In genomic region chr4:86661006-86661405, GRCh38 we compare ENCODE assay signal across 25 cellular contexts.
"Had no signal": no experiment of that assay in that cellular context is flagged by ENCODE, and none has a peak within 500 bp of the region (broad histone marks: within the 10 kb centered on the region; RNA-seq: fewer than 3 reads in every experiment).

No MANE protein-coding gene starts in this region.

- H3K27ac Mint-ChIP-seq: activated B cell treated with CpG ODN at 0.5 μM for 24 hours; activated CD4-positive, alpha-beta T cell treated with anti-CD3 and anti-CD28 coated beads for 36 hours; activated naive CD4-positive, alpha-beta T cell treated with anti-CD3 and anti-CD28 coated beads, Interleukin-2, amount 50 U/mL, for 72 hours; activated T-cell treated with anti-CD3 and anti-CD28 coated beads, Interleukin-2, amount 50 U/mL, for 24 hours; activated T-helper 17 cell treated with anti-CD3 and anti-CD28 coated beads, Interleukin-2, amount 50 U/mL, for 72 hours; dendritic cell treated with granulocyte-macrophage colony-stimulating factor and Interleukin-4, amounts not matched to agents 40 ng/mL and 50 ng/mL, for 4 days; naive thymus-derived CD4-positive, alpha-beta T cell had no signal

- H3K9me3 ChIP-seq: thoracic aorta, upper lobe of left lung had no signal

- H3K36me3 ChIP-seq: cardiac muscle cell, left lung, thoracic aorta, upper lobe of left lung had no signal

- H3K4me2 ChIP-seq: smooth muscle cell had no signal

- H3K4me1 ChIP-seq: left lung, upper lobe of left lung had no signal

- H3K4me3 ChIP-seq: cardiac muscle cell, left lung, lung, smooth muscle cell, thoracic aorta, upper lobe of left lung had no signal

- H3K4me1 Mint-ChIP-seq: activated B cell treated with CpG ODN at 0.5 μM for 24 hours; activated CD4-positive, alpha-beta T cell treated with anti-CD3 and anti-CD28 coated beads for 36 hours; naive thymus-derived CD4-positive, alpha-beta T cell had no signal

- DNase-seq: activated B cell treated with CpG ODN at 0.5 μM for 24 hours; activated CD4-positive, alpha-beta T cell treated with anti-CD3 and anti-CD28 coated beads for 36 hours; activated CD4-positive, alpha-beta T cell treated with anti-CD3 and anti-CD28 coated beads, Interleukin-2, amount 50 U/mL, for 4 hours; activated CD8-positive, alpha-beta memory T cell treated with anti-CD3 and anti-CD28 coated beads for 24 hours; activated CD8-positive, alpha-beta memory T cell treated with anti-CD3 and anti-CD28 coated beads, Interleukin-2, amount 50 U/mL, for 4 hours; activated T-cell treated with anti-CD3 and anti-CD28 coated beads, Interleukin-2, amount 50 U/mL, for 24 hours; amniotic stem cell; effector CD8-positive, alpha-beta T cell; foreskin melanocyte; kidney glomerular epithelial cell; left lung; naive thymus-derived CD4-positive, alpha-beta T cell; stimulated activated CD4-positive, alpha-beta T cell treated with anti-CD3 and anti-CD28 coated beads, Interleukin-2, amount 100 ng/mL, for 48 hours; stimulated activated naive CD4-positive, alpha-beta T cell; T-helper 1 cell; T-helper 9 cell; upper lobe of left lung had no signal

- H3K27me3 Mint-ChIP-seq: activated B cell treated with CpG ODN at 0.5 μM for 24 hours; activated T-cell treated with anti-CD3 and anti-CD28 coated beads, Interleukin-2, amount 50 U/mL, for 24 hours; activated T-helper 17 cell treated with anti-CD3 and anti-CD28 coated beads, Interleukin-2, amount 50 U/mL, for 72 hours; dendritic cell treated with granulocyte-macrophage colony-stimulating factor and Interleukin-4, amounts not matched to agents 40 ng/mL and 50 ng/mL, for 4 days had no signal

- H3K27ac ChIP-seq: cardiac muscle cell, left lung, thoracic aorta, upper lobe of left lung had no signal

- H3K4me3 Mint-ChIP-seq: activated B cell treated with CpG ODN at 0.5 μM for 24 hours; activated CD4-positive, alpha-beta T cell treated with anti-CD3 and anti-CD28 coated beads for 36 hours; activated T-cell treated with anti-CD3 and anti-CD28 coated beads, Interleukin-2, amount 50 U/mL, for 24 hours; activated T-helper 17 cell treated with anti-CD3 and anti-CD28 coated beads, Interleukin-2, amount 50 U/mL, for 72 hours; dendritic cell treated with granulocyte-macrophage colony-stimulating factor and Interleukin-4, amounts not matched to agents 40 ng/mL and 50 ng/mL, for 4 days; naive thymus-derived CD4-positive, alpha-beta T cell; neural crest cell had no signal

- H3K27me3 ChIP-seq: cardiac muscle cell, left lung, upper lobe of left lung had no signal

- H3K9me3 Mint-ChIP-seq: activated T-cell treated with anti-CD3 and anti-CD28 coated beads, Interleukin-2, amount 50 U/mL, for 24 hours; neural crest cell had no signal
